32 cellular contexts compared by ENCODE assay signal in the genomic region with DNA sequence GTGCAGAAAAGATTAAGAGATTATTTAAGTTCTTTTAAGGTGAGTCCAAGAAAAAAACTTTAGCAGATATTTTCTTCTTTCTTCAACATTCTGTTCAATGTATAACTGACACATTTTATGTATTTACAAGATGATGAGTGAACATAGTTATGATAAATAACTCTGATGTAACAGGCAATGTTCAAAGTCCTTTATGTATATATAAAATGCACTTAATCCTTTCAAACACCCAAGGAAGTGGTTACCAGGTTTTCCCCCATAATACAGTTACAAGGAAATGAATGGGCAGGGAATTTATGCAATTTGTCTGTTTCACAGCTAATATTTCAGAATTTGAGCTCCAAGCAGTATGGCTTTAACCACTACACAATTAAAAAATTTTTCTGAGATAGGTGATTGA. TPM values are rescaled to one million over a fixed set of nuclear protein-coding genes. Genes with fewer than 3 reads are reported as not detected.
"Had no signal": no experiment of that assay in that cellular context is flagged by ENCODE, and none has a peak within 500 bp of the region (broad histone marks: within the 10 kb centered on the region; RNA-seq: fewer than 3 reads in every experiment).

No MANE protein-coding gene starts in this region.

- H3K4me1 ChIP-seq: gastrocnemius medialis, neural progenitor cell, psoas muscle, sigmoid colon, suprapubic skin, upper lobe of right lung, uterus had no signal

- H3K9ac ChIP-seq: neural progenitor cell had no signal

- H3K36me3 ChIP-seq: gastrocnemius medialis, left lung, neural progenitor cell, sigmoid colon, spleen, suprapubic skin, transverse colon, upper lobe of right lung, uterus had no signal

- ATAC-seq: effector memory CD8-positive, alpha-beta T cell; gastrocnemius medialis; left lung; naive thymus-derived CD4-positive, alpha-beta T cell; psoas muscle; right cardiac atrium; stimulated activated naive CD8-positive, alpha-beta T cell treated with anti-CD3 and anti-CD28 coated beads, Interleukin-15, amount 100 ng/mL, for 72 hours; upper lobe of right lung had no signal

- H3K9me3 ChIP-seq: gastrocnemius medialis, psoas muscle, sigmoid colon, suprapubic skin, transverse colon, upper lobe of right lung, uterus had no signal

- H3K9me3 Mint-ChIP-seq: nephron, neural progenitor cell had no signal

- H3K27ac ChIP-seq: gastrocnemius medialis, hepatocyte, left lung, neural progenitor cell, psoas muscle, sigmoid colon, spleen, suprapubic skin, upper lobe of right lung, uterus had no signal

- H3K4me3 ChIP-seq: gastrocnemius medialis, hepatocyte, left lung, neural progenitor cell, psoas muscle, sigmoid colon, spleen, suprapubic skin, transverse colon, upper lobe of right lung, uterus had no signal

- H2AFZ ChIP-seq: hepatocyte, neural progenitor cell had no signal

- H3K36me3 Mint-ChIP-seq: mesothelial cell of epicardium, neural progenitor cell had no signal

- H3K27me3 ChIP-seq: gastrocnemius medialis, hepatocyte, left lung, neural progenitor cell, sigmoid colon, transverse colon, upper lobe of right lung, uterus had no signal

- H3K4me2 ChIP-seq: hepatocyte, neural progenitor cell had no signal

- H3K79me2 ChIP-seq: hepatocyte had no signal

- H3K27ac Mint-ChIP-seq: effector memory CD8-positive, alpha-beta T cell; mesothelial cell of epicardium; naive thymus-derived CD4-positive, alpha-beta T cell; nephron; neural progenitor cell; stimulated activated naive CD8-positive, alpha-beta T cell treated with anti-CD3 and anti-CD28 coated beads, Interleukin-15, amount 100 ng/mL, for 72 hours had no signal

- H3K4me3 Mint-ChIP-seq: effector memory CD8-positive, alpha-beta T cell; mesothelial cell of epicardium; naive thymus-derived CD4-positive, alpha-beta T cell; nephron; neural progenitor cell; stimulated activated naive CD8-positive, alpha-beta T cell treated with anti-CD3 and anti-CD28 coated beads, Interleukin-15, amount 100 ng/mL, for 72 hours had no signal

- DNase-seq: cortex of kidney; effector memory CD8-positive, alpha-beta T cell; foreskin fibroblast; gastrocnemius medialis; head of caudate nucleus; kidney; left lung; mesenchymal stem cell; naive thymus-derived CD4-positive, alpha-beta T cell; psoas muscle; right cardiac atrium; sigmoid colon; spleen; stimulated activated CD4-positive, alpha-beta T cell treated with anti-CD3 and anti-CD28 coated beads, Interleukin-4, amount 100 ng/mL, for 1 hour; stimulated activated CD8-positive, alpha-beta memory T cell treated with anti-CD3 and anti-CD28 coated beads, Interleukin-4, amount 100 ng/mL, for 48 hours; stimulated activated naive CD4-positive, alpha-beta T cell; stimulated activated naive CD8-positive, alpha-beta T cell treated with anti-CD3 and anti-CD28 coated beads, Interleukin-15, amount 100 ng/mL, for 72 hours; transverse colon; upper lobe of right lung; uterus had no signal

- H3K4me1 Mint-ChIP-seq: mesothelial cell of epicardium; nephron; neural progenitor cell; stimulated activated naive CD8-positive, alpha-beta T cell treated with anti-CD3 and anti-CD28 coated beads, Interleukin-15, amount 100 ng/mL, for 72 hours had no signal

RNA-seq across cellular contexts. Expression of a gene that starts 8.2 kb away (rescaled TPM):
- total RNA-seq: skeletal muscle tissue had no signal

RNA-seq across cellular contexts. Expression of a gene that starts 31.8 kb away (rescaled TPM):
- total RNA-seq: lower leg skin, right cardiac atrium, sigmoid colon, suprapubic skin, uterus had no signal

RNA-seq across cellular contexts. Expression of a gene that starts 42.3 kb away (rescaled TPM):
- total RNA-seq: dermis microvascular lymphatic vessel endothelial cell, gastrocnemius medialis, kidney, lung microvascular endothelial cell, mesothelial cell of epicardium, renal cortical epithelial cell, sigmoid colon, suprapubic skin, transverse colon had no signal

RNA-seq across cellular contexts. Expression of a gene that starts 48.5 kb away (rescaled TPM):
- total RNA-seq: dermis microvascular lymphatic vessel endothelial cell, gastrocnemius medialis, hepatocyte, kidney, lower leg skin, lung microvascular endothelial cell, mesothelial cell of epicardium, mucosa of gallbladder, osteoblast, right cardiac atrium, suprapubic skin, transverse colon, uterus had no signal
